In the genomic region with DNA sequence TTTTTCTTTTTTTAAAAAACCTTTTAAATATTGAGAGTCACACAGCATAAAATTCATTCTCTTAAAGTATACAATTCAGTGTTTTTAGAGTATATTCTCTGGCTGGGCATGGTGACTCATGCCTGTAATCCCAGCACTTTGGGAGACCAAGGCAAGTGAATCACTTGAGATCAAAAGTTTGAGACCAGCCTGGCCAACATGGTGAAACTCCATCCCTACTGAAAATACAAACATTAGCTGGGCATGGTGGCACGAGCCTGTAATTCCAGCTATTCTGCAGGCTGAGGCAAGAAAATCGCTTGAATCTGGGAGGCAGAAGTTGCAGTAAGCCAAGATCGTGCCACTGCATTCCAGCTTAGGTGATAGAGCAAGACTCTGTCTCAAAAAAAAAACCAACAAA, we compare ENCODE assay signal across 30 cellular contexts.
DNase-seq lines count a peak whose midpoint lies in the region; ATAC-seq and TF ChIP-seq lines count a peak whose summit lies in the region.
"Had no signal": no experiment of that assay in that cellular context is flagged by ENCODE, and none has a peak within 500 bp of the region (broad histone marks: within the 10 kb centered on the region; RNA-seq: fewer than 3 reads in every experiment).

No MANE protein-coding gene starts in this region.

- intact Hi-C loops in ovary (cut with DNase I) = no loop called here

- TF ChIP-seq EP300 in ovary (IDR thresholded peaks at IDR 0.05) = no peak

- DNase-seq in Daoy (ENCODE audit: low read depth) (peak; percentile 42), HS-27A (ENCODE audit: low read depth) (peak; percentile 54), T1000 (lab: John Stamatoyannopoulos, UW) (peak; percentile 20), ovary (no peak), NCI-H1105 (lab: John Stamatoyannopoulos, UW) (no peak)
- DNase-seq: activated CD8-positive, alpha-beta memory T cell treated with anti-CD3 and anti-CD28 coated beads, Interleukin-2, amount 50 U/mL, for 48 hours; activated CD8-positive, alpha-beta T cell treated with anti-CD3 and anti-CD28 coated beads for 36 hours; activated naive CD4-positive, alpha-beta T cell treated with anti-CD3 and anti-CD28 coated beads for 36 hours; Caco-2; DMS53; effector CD8-positive, alpha-beta T cell; H7; head of caudate nucleus; islet precursor cell; left lung; mesendoderm; NCI-H2029; NCI-H510A treated with DMSO at 0.1 percent for 48 hours; pancreas; retina; RPMI8226; stimulated activated naive B cell treated with anti-CD40 and anti-IgM and Interleukin-4, amounts not matched to agents 10 μg/mL and 1 μg/mL and 100 μg/mL, for 72 hours; upper lobe of left lung had no signal

- H3K4me1 ChIP-seq in ovary (ENCODE audit: insufficient read depth) = no peaks in the 10 kb centered on the region
- H3K4me1 ChIP-seq: Caco-2, left lung, pancreas, upper lobe of left lung had no signal

- no peak for TF ChIP-seq CTCF in ovary (IDR thresholded peaks at IDR 0.05)

- WGBS in ovary, 3 donors = 74 to 87% (median 76%) methylated on average over 3 of the region's 3 CpGs

- H3K9me3 ChIP-seq in ovary = peaks cover 0 to 5% of the 10 kb centered on the region in 2 donors
- H3K9me3 ChIP-seq: Caco-2, pancreas had no signal

- no peak overlapping the region for H3K27ac ChIP-seq in ovary
- H3K27ac ChIP-seq: C4-2B, coronary artery, epithelial cell of prostate, left lung, pancreas, upper lobe of left lung had no signal

- H3K4me3 ChIP-seq in ovary = no peak overlapping the region
- H3K4me3 ChIP-seq: coronary artery, left lung, pancreas, upper lobe of left lung had no signal

- no peaks in the 10 kb centered on the region for H3K36me3 ChIP-seq in ovary
- H3K36me3 ChIP-seq: left lung, pancreas, upper lobe of left lung had no signal

- no peaks in the 10 kb centered on the region for H3K27me3 ChIP-seq in ovary
- H3K27me3 ChIP-seq: left lung, pancreas, upper lobe of left lung had no signal

- ATAC-seq in esophagus mucosa (peak; percentile 23), GM19452 (IDR thresholded peaks at IDR 0.05; ENCODE audit: unreplicated experiment) (no peak), HG02970 (IDR thresholded peaks at IDR 0.05; ENCODE audit: low FRiP score, unreplicated experiment) (no peak)
- ATAC-seq: activated CD4-positive, CD25-positive, alpha-beta regulatory T cell treated with anti-CD3 and anti-CD28 coated beads, Interleukin-2, amount 50 U/mL, for 24 hours; activated CD8-positive, alpha-beta T cell treated with anti-CD3 and anti-CD28 coated beads for 36 hours; left lung; pancreas had no signal

- TF ChIP-seq POLR2A in ovary (IDR thresholded peaks at IDR 0.05) = no peak

Comparison
In these comparisons a context has a peak if more than half of its experiments do, and no peak if none do; other contexts are left out.
1. DNase-seq: peak in Daoy (single experiment), HS-27A (single experiment) and T1000 (single experiment); none in ovary (0 of 5) and NCI-H1105 (single experiment).